Comparison of ENCODE assay signal across 1 cellular context in the genomic region with DNA sequence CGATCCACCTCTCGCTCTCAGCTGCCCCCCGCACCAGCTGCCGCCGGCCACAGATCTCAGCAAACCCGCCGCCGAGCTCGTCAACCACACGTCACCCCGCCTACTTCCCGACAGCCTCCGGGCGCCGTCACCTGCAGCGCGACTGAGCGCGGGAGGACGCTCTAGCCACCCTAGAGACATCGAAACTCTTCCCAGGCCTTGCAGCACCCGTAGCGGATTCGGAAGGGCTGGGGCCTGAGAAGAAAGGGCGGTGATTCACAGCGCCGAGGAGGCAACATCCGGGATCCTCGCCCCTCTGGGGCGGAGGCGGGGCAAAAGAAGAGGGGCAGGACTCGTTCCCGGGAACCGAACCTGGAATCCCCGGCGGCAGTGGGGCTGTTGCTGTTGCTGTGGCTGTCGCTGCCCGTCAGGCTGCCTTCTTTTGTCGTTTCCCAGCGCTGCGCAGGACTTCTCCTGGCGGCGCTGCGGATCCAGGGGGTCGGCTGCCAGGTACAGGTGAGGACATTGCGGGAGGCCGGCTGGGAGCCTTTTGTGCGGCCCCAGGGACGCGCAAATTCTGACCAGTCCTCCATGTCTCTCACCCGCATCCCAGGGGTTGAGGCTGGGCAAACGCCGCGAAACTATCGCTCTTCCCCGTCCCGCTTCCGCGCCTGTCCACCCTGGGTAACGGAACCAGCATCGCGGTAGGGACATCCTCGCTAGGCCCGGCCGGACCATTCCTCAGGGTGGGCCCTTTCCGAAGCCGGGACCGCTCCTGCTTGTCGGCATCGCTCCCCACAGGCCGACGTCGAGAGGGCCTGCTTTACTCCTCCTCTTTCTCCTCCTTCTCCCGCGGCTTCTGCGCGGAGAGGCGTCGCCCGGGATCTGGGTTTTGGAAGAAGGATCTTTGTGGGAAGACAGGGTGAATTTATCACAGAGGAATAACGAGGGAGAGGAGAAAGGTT.
TF ChIP-seq lines count a peak whose summit lies in the region.

A gene (plus strand): TSS at position 331 of the 944 bp plus-strand sequence. CDS start 9,443 bp downstream, outside the sequence.
A gene with protein sequence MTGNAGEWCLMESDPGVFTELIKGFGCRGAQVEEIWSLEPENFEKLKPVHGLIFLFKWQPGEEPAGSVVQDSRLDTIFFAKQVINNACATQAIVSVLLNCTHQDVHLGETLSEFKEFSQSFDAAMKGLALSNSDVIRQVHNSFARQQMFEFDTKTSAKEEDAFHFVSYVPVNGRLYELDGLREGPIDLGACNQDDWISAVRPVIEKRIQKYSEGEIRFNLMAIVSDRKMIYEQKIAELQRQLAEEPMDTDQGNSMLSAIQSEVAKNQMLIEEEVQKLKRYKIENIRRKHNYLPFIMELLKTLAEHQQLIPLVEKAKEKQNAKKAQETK (minus strand): TSS at position 79 of the 944 bp plus-strand sequence. CDS start 100 bp downstream, outside the sequence.

TF ChIP-seq in K562, 482 proteins besides CTCF, POLR2A, EP300 and RAD21 (continued from another document and continues in another):
- TF ChIP-seq, protein P1, sequence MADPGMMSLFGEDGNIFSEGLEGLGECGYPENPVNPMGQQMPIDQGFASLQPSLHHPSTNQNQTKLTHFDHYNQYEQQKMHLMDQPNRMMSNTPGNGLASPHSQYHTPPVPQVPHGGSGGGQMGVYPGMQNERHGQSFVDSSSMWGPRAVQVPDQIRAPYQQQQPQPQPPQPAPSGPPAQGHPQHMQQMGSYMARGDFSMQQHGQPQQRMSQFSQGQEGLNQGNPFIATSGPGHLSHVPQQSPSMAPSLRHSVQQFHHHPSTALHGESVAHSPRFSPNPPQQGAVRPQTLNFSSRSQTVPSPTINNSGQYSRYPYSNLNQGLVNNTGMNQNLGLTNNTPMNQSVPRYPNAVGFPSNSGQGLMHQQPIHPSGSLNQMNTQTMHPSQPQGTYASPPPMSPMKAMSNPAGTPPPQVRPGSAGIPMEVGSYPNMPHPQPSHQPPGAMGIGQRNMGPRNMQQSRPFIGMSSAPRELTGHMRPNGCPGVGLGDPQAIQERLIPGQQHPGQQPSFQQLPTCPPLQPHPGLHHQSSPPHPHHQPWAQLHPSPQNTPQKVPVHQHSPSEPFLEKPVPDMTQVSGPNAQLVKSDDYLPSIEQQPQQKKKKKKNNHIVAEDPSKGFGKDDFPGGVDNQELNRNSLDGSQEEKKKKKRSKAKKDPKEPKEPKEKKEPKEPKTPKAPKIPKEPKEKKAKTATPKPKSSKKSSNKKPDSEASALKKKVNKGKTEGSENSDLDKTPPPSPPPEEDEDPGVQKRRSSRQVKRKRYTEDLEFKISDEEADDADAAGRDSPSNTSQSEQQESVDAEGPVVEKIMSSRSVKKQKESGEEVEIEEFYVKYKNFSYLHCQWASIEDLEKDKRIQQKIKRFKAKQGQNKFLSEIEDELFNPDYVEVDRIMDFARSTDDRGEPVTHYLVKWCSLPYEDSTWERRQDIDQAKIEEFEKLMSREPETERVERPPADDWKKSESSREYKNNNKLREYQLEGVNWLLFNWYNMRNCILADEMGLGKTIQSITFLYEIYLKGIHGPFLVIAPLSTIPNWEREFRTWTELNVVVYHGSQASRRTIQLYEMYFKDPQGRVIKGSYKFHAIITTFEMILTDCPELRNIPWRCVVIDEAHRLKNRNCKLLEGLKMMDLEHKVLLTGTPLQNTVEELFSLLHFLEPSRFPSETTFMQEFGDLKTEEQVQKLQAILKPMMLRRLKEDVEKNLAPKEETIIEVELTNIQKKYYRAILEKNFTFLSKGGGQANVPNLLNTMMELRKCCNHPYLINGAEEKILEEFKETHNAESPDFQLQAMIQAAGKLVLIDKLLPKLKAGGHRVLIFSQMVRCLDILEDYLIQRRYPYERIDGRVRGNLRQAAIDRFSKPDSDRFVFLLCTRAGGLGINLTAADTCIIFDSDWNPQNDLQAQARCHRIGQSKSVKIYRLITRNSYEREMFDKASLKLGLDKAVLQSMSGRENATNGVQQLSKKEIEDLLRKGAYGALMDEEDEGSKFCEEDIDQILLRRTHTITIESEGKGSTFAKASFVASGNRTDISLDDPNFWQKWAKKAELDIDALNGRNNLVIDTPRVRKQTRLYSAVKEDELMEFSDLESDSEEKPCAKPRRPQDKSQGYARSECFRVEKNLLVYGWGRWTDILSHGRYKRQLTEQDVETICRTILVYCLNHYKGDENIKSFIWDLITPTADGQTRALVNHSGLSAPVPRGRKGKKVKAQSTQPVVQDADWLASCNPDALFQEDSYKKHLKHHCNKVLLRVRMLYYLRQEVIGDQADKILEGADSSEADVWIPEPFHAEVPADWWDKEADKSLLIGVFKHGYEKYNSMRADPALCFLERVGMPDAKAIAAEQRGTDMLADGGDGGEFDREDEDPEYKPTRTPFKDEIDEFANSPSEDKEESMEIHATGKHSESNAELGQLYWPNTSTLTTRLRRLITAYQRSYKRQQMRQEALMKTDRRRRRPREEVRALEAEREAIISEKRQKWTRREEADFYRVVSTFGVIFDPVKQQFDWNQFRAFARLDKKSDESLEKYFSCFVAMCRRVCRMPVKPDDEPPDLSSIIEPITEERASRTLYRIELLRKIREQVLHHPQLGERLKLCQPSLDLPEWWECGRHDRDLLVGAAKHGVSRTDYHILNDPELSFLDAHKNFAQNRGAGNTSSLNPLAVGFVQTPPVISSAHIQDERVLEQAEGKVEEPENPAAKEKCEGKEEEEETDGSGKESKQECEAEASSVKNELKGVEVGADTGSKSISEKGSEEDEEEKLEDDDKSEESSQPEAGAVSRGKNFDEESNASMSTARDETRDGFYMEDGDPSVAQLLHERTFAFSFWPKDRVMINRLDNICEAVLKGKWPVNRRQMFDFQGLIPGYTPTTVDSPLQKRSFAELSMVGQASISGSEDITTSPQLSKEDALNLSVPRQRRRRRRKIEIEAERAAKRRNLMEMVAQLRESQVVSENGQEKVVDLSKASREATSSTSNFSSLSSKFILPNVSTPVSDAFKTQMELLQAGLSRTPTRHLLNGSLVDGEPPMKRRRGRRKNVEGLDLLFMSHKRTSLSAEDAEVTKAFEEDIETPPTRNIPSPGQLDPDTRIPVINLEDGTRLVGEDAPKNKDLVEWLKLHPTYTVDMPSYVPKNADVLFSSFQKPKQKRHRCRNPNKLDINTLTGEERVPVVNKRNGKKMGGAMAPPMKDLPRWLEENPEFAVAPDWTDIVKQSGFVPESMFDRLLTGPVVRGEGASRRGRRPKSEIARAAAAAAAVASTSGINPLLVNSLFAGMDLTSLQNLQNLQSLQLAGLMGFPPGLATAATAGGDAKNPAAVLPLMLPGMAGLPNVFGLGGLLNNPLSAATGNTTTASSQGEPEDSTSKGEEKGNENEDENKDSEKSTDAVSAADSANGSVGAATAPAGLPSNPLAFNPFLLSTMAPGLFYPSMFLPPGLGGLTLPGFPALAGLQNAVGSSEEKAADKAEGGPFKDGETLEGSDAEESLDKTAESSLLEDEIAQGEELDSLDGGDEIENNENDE (IDR thresholded peaks at IDR 0.05; ENCODE audit: low read depth, low read length), result peak; percentile 26
- peak; percentile 90 to 92 for TF ChIP-seq FOXK2 (conservative IDR thresholded peaks at IDR 0.05 in 1 of 2, IDR thresholded peaks at IDR 0.05 in 1 of 2; ENCODE audit: low read depth in 2 of 2)
- TF ChIP-seq, protein P2, sequence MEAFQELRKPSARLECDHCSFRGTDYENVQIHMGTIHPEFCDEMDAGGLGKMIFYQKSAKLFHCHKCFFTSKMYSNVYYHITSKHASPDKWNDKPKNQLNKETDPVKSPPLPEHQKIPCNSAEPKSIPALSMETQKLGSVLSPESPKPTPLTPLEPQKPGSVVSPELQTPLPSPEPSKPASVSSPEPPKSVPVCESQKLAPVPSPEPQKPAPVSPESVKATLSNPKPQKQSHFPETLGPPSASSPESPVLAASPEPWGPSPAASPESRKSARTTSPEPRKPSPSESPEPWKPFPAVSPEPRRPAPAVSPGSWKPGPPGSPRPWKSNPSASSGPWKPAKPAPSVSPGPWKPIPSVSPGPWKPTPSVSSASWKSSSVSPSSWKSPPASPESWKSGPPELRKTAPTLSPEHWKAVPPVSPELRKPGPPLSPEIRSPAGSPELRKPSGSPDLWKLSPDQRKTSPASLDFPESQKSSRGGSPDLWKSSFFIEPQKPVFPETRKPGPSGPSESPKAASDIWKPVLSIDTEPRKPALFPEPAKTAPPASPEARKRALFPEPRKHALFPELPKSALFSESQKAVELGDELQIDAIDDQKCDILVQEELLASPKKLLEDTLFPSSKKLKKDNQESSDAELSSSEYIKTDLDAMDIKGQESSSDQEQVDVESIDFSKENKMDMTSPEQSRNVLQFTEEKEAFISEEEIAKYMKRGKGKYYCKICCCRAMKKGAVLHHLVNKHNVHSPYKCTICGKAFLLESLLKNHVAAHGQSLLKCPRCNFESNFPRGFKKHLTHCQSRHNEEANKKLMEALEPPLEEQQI (IDR thresholded peaks at IDR 0.05), result peak; percentile 87
- TF ChIP-seq FOXP1 (CRISPR knock-in tag; IDR thresholded peaks at IDR 0.05), result peak; percentile 70
- peak; percentile 87 for TF ChIP-seq POLR2B (IDR thresholded peaks at IDR 0.05; ENCODE audit: low read depth, partially characterized antibody)
- peak; percentile 86 for TF ChIP-seq POLR2AphosphoS5 (IDR thresholded peaks at IDR 0.05; ENCODE audit: control insufficient read depth, insufficient read depth, low read depth, low read length)
- TF ChIP-seq ZNF12 (CRISPR knock-in tag; IDR thresholded peaks at IDR 0.05), result no peak; the same call in 1 of the 2 replicates
- peak; percentile 72 for TF ChIP-seq HNRNPK (IDR thresholded peaks at IDR 0.05; ENCODE audit: low read depth, low read length, poor library complexity, severe bottlenecking)
- no peak for TF ChIP-seq ZNF551 (CRISPR knock-in tag; IDR thresholded peaks at IDR 0.05)
- TF ChIP-seq CC2D1A (IDR thresholded peaks at IDR 0.05), result peak; percentile 73
- peak; percentile 68 for TF ChIP-seq NCOR1 (IDR thresholded peaks at IDR 0.05)
- no peak for TF ChIP-seq ETS2 (tag; IDR thresholded peaks at IDR 0.05; ENCODE audit: borderline replicate concordance, poor library complexity, severe bottlenecking)
- no peak; the same call in 1 of the 2 replicates for TF ChIP-seq ATF1 (CRISPR knock-in tag; IDR thresholded peaks at IDR 0.05)
- TF ChIP-seq ATF1 (tag; IDR thresholded peaks at IDR 0.05), result peak; percentile 99
- peak; percentile 97 for TF ChIP-seq FOXK1 (CRISPR knock-in tag; IDR thresholded peaks at IDR 0.05; ENCODE audit: borderline replicate concordance)
- peak; percentile 94 for TF ChIP-seq MYC (IDR thresholded peaks at IDR 0.05; ENCODE audit: low read depth, low read length)
- no peak for TF ChIP-seq MYC (CRISPR knock-in tag; IDR thresholded peaks at IDR 0.05; ENCODE audit: borderline replicate concordance, low read depth)
- peak; percentile 89 for TF ChIP-seq MEIS2 (IDR thresholded peaks at IDR 0.05; ENCODE audit: partially characterized antibody)
- TF ChIP-seq, protein P3, sequence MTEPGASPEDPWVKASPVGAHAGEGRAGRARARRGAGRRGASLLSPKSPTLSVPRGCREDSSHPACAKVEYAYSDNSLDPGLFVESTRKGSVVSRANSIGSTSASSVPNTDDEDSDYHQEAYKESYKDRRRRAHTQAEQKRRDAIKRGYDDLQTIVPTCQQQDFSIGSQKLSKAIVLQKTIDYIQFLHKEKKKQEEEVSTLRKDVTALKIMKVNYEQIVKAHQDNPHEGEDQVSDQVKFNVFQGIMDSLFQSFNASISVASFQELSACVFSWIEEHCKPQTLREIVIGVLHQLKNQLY (CRISPR knock-in tag; conservative IDR thresholded peaks at IDR 0.05), result peak in 1 of 2 experiments; percentile 63; a peak in 1 of 4 replicates
- no peak for TF ChIP-seq ZNF140 (CRISPR knock-in tag; IDR thresholded peaks at IDR 0.05)
- no peak for TF ChIP-seq HMG20A (CRISPR knock-in tag; conservative IDR thresholded peaks at IDR 0.05)
- TF ChIP-seq ZNF165 (CRISPR knock-in tag; IDR thresholded peaks at IDR 0.05; ENCODE audit: borderline replicate concordance), result 0 out of 2 replicates have a peak, but pooled peaks have one; percentile 23
- TF ChIP-seq POU5F1 (IDR thresholded peaks at IDR 0.05; ENCODE audit: borderline replicate concordance, low read depth, low read length, partially characterized antibody), result peak; percentile 79
- no peak for TF ChIP-seq RBM17 (IDR thresholded peaks at IDR 0.05; ENCODE audit: borderline replicate concordance, low read depth, low read length)
- TF ChIP-seq, protein P4, sequence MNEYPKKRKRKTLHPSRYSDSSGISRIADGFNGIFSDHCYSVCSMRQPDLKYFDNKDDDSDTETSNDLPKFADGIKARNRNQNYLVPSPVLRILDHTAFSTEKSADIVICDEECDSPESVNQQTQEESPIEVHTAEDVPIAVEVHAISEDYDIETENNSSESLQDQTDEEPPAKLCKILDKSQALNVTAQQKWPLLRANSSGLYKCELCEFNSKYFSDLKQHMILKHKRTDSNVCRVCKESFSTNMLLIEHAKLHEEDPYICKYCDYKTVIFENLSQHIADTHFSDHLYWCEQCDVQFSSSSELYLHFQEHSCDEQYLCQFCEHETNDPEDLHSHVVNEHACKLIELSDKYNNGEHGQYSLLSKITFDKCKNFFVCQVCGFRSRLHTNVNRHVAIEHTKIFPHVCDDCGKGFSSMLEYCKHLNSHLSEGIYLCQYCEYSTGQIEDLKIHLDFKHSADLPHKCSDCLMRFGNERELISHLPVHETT (CRISPR knock-in tag; conservative IDR thresholded peaks at IDR 0.05 in 1 of 2, IDR thresholded peaks at IDR 0.05 in 1 of 2), result peak in 1 of 2 experiments; percentile 97; a peak in 2 of 4 replicates
- TF ChIP-seq DMBX1 (CRISPR knock-in tag; IDR thresholded peaks at IDR 0.05; ENCODE audit: borderline replicate concordance), result peak; percentile 13
- no peak for TF ChIP-seq RFX5 (IDR thresholded peaks at IDR 0.05; ENCODE audit: low read depth, low read length)
- TF ChIP-seq TAF1 (IDR thresholded peaks at IDR 0.05; ENCODE audit: control insufficient read depth, extremely low read depth, insufficient read depth, low read length, severe bottlenecking), result peak; percentile 96
- TF ChIP-seq KLF6 (CRISPR knock-in tag; IDR thresholded peaks at IDR 0.05; ENCODE audit: borderline replicate concordance), result no peak
- no peak for TF ChIP-seq ZNF57 (CRISPR knock-in tag; IDR thresholded peaks at IDR 0.05)
- TF ChIP-seq SRSF7 (optimal IDR thresholded peaks at IDR 0.05; ENCODE audit: low read depth, low read length), result no peak
- TF ChIP-seq, protein P5, sequence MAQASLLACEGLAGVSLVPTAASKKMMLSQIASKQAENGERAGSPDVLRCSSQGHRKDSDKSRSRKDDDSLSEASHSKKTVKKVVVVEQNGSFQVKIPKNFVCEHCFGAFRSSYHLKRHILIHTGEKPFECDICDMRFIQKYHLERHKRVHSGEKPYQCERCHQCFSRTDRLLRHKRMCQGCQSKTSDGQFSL (CRISPR knock-in tag; IDR thresholded peaks at IDR 0.05), result peak; percentile 78; the same call in 1 of the 2 replicates
- TF ChIP-seq, protein P5 (tag; IDR thresholded peaks at IDR 0.05), result no peak
- TF ChIP-seq, protein P6, sequence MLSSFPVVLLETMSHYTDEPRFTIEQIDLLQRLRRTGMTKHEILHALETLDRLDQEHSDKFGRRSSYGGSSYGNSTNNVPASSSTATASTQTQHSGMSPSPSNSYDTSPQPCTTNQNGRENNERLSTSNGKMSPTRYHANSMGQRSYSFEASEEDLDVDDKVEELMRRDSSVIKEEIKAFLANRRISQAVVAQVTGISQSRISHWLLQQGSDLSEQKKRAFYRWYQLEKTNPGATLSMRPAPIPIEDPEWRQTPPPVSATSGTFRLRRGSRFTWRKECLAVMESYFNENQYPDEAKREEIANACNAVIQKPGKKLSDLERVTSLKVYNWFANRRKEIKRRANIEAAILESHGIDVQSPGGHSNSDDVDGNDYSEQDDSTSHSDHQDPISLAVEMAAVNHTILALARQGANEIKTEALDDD (IDR thresholded peaks at IDR 0.05), result no peak
- no peak for TF ChIP-seq MCM5 (IDR thresholded peaks at IDR 0.05; ENCODE audit: low read depth)
- no peak for TF ChIP-seq NCOA2 (IDR thresholded peaks at IDR 0.05; ENCODE audit: partially characterized antibody in 2 of 2)
- no peak for TF ChIP-seq ZNF707 (CRISPR knock-in tag; conservative IDR thresholded peaks at IDR 0.05)
